Comparison of ENCODE assay signal across 9 cellular contexts in genomic region chr22:49295465-49295743, GRCh38.
"Had no signal": no experiment of that assay in that cellular context is flagged by ENCODE, and none has a peak within 500 bp of the region (broad histone marks: within the 10 kb centered on the region; RNA-seq: fewer than 3 reads in every experiment).

No MANE protein-coding gene starts in this region.

- DNase-seq: activated CD4-positive, alpha-beta T cell treated with anti-CD3 and anti-CD28 coated beads, Interleukin-2, amount 50 U/mL, for 1 hour; activated T-cell treated with anti-CD3 and anti-CD28 coated beads, Interleukin-2, amount 50 U/mL, for 1 hour; amniotic stem cell; hippocampal formation; ovary; substantia nigra; trophoblast cell had no signal

- ATAC-seq: activated naive CD4-positive, alpha-beta T cell treated with anti-CD3 and anti-CD28 coated beads, Interleukin-2, amount 50 U/mL, for 72 hours; stimulated activated effector memory CD8-positive, alpha-beta T cell treated with anti-CD3 and anti-CD28 coated beads, Interleukin-12 subunit alpha, Interleukin-12 subunit beta, amount 100 ng/mL, for 72 hours had no signal
